ENCODE assay signal across 8 cellular contexts in the genomic region with DNA sequence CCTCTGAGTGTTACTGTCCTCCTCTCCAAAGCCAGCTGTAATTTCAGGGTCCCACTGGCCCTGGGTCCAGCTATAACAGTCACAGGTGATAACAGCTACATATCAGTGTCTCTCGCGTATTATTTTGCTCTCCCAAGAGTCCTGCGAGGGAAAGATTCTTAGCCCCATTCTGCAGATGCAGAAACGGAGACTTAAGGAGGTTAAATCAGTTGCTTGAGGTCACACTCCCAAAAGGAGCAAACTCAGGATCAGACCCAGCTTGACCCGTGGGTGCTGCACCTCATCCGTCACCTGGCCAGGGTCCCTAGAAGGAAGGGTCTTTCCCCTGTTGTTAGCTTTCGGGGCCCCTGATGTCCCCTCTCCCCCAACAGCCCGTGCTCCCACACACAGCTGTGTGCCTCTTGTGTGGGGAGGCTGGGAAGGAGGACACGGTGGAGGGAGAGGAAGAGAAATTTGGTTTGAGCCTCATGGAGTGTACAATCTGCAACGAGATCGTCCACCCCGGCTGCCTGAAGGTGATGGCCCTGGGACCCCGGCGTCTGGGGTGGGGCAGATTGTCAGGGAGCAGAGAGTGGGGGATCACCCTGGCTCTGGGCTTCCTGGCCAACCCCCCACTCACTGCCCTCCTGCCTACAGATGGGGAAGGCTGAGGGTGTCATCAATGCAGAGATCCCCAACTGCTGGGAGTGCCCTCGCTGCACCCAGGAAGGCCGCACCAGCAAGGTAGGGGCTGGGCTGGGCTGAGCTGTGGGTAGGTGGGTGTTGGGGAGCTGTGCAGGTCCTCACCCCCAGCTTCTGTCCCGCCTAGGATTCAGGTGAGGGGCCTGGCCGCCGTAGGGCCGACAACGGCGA. TPM values are rescaled to one million over a fixed set of nuclear protein-coding genes. Genes with fewer than 3 reads are reported as not detected.
DNase-seq lines count a peak whose midpoint lies in the region; ATAC-seq and TF ChIP-seq lines count a peak whose summit lies in the region.
"Had no signal": no experiment of that assay in that cellular context is flagged by ENCODE, and none has a peak within 500 bp of the region (broad histone marks: within the 10 kb centered on the region; RNA-seq: fewer than 3 reads in every experiment).

No MANE protein-coding gene starts in this region.

- CTCF ChIA-PET in activated CD8-positive, alpha-beta T cell treated with anti-CD3 and anti-CD28 coated beads, Interleukin-2, amount 10 ng/mL, durations not matched to agents 7 days and 5 days (lab: Charles Lee), result interaction anchor here (0.8 to 2.3 kb wide), 3 partner anchors 13 to 83 kb away, joined by 3 to 6 read pairs (median 4); no protein-coding TSS in a partner anchor

- TF ChIP-seq CTCF in cardiac muscle cell (IDR thresholded peaks at IDR 0.05; ENCODE audit: low read depth, low read length) (no peak), heart right ventricle (IDR thresholded peaks at IDR 0.05) (no peak), esophagus squamous epithelium (IDR thresholded peaks at IDR 0.05) (no peak)

- H3K27ac ChIP-seq in cardiac muscle cell (peak overlapping the region; percentile 66), heart right ventricle (peak overlapping the region in 2 of 10 donors; percentile 22 to 39), esophagus squamous epithelium (peak overlapping the region; percentile 14 to 76 (median 62)), temporal lobe (ENCODE audit: low read depth, low read length) (peak overlapping the region; percentile 5)
- H3K27ac ChIP-seq: thyroid gland had no signal

- 85 to 86% methylated on average over 22 of the region's 22 CpGs for WGBS in heart right ventricle, 2 donors
- WGBS in esophagus squamous epithelium, 2 donors, result 81 to 89% methylated on average over 14 to 19 of the region's 22 CpGs

- peaks cover 18% of the 10 kb centered on the region for H3K4me1 ChIP-seq in cardiac muscle cell (ENCODE audit: low read depth)
- peaks cover 0 to 25% (median 12%) of the 10 kb centered on the region in 9 donors for H3K4me1 ChIP-seq in heart right ventricle
- peaks cover 22 to 54% (median 25%) of the 10 kb centered on the region in 3 donors for H3K4me1 ChIP-seq in esophagus squamous epithelium

- H3K36me3 ChIP-seq in cardiac muscle cell (peaks cover 12% of the 10 kb centered on the region), heart right ventricle (peaks cover 0 to 56% (median 7%) of the 10 kb centered on the region in 9 donors), esophagus squamous epithelium (peaks cover 0 to 63% (median 18%) of the 10 kb centered on the region in 3 donors)

- H3K4me3 ChIP-seq in cardiac muscle cell (no peak overlapping the region), heart right ventricle (no peak overlapping the region), esophagus squamous epithelium (peak overlapping the region in 3 of 4 donors; percentile 24 to 38 (median 33))
- H3K4me3 ChIP-seq: thyroid gland had no signal

- H3K9me3 ChIP-seq in cardiac muscle cell (ENCODE audit: low read depth), result no peaks in the 10 kb centered on the region
- no peaks in the 10 kb centered on the region for H3K9me3 ChIP-seq in heart right ventricle
- H3K9me3 ChIP-seq in esophagus squamous epithelium, result no peaks in the 10 kb centered on the region
- H3K9me3 ChIP-seq: thyroid gland had no signal

- no peak overlapping the region for H3K27ac Mint-ChIP-seq in activated CD8-positive, alpha-beta T cell treated with anti-CD3 and anti-CD28 coated beads, Interleukin-2, amount 10 ng/mL, durations not matched to agents 7 days and 5 days

- POLR2A ChIA-PET in activated CD8-positive, alpha-beta T cell treated with anti-CD3 and anti-CD28 coated beads, Interleukin-2, amount 10 ng/mL, durations not matched to agents 7 days and 5 days (lab: Charles Lee), result interaction anchor here (1.1 kb wide), 1 partner anchor 174 kb away, joined by 3 read pairs; no protein-coding TSS in a partner anchor

- no peak overlapping the region for H3K4me3 Mint-ChIP-seq in activated CD8-positive, alpha-beta T cell treated with anti-CD3 and anti-CD28 coated beads, Interleukin-2, amount 10 ng/mL, durations not matched to agents 7 days and 5 days

- intact Hi-C loops in heart right ventricle (cut with DNase I), result no loop called here
- intact Hi-C loops in esophagus squamous epithelium (cut with DNase I), result no loop called here

- no peak for TF ChIP-seq POLR2A in esophagus squamous epithelium (IDR thresholded peaks at IDR 0.05)

- no peaks in the 10 kb centered on the region for H3K9me3 Mint-ChIP-seq in activated CD8-positive, alpha-beta T cell treated with anti-CD3 and anti-CD28 coated beads, Interleukin-2, amount 10 ng/mL, durations not matched to agents 7 days and 5 days (ENCODE audit: insufficient read depth)

- H3K27me3 Mint-ChIP-seq in activated CD8-positive, alpha-beta T cell treated with anti-CD3 and anti-CD28 coated beads, Interleukin-2, amount 10 ng/mL, durations not matched to agents 7 days and 5 days (ENCODE audit: low read depth), result no peaks in the 10 kb centered on the region
- H3K27me3 Mint-ChIP-seq: T-helper 17 cell had no signal

- no peak for DNase-seq in cardiac muscle cell (ENCODE audit: low read depth in 1 of 2, low spot score in 1 of 2)
- DNase-seq in heart right ventricle, result no peak
- no peak for DNase-seq in esophagus squamous epithelium (lab: John Stamatoyannopoulos, UW)
- no peak for DNase-seq in NCI-H146 treated with DMSO at 0.1 percent for 48 hours (lab: John Stamatoyannopoulos, UW; ENCODE audit: unreplicated experiment)
- DNase-seq in activated CD8-positive, alpha-beta T cell treated with anti-CD3 and anti-CD28 coated beads, Interleukin-2, amount 10 ng/mL, durations not matched to agents 7 days and 5 days, result no peak
- DNase-seq: T-helper 17 cell had no signal

- peaks cover 16% of the 10 kb centered on the region for H3K4me1 Mint-ChIP-seq in activated CD8-positive, alpha-beta T cell treated with anti-CD3 and anti-CD28 coated beads, Interleukin-2, amount 10 ng/mL, durations not matched to agents 7 days and 5 days (ENCODE audit: low read depth)

- H3K36me3 Mint-ChIP-seq in activated CD8-positive, alpha-beta T cell treated with anti-CD3 and anti-CD28 coated beads, Interleukin-2, amount 10 ng/mL, durations not matched to agents 7 days and 5 days (ENCODE audit: low read depth), result peaks cover 6% of the 10 kb centered on the region

- H3K27me3 ChIP-seq in cardiac muscle cell (no peaks in the 10 kb centered on the region), heart right ventricle (no peaks in the 10 kb centered on the region), esophagus squamous epithelium (no peaks in the 10 kb centered on the region)
- H3K27me3 ChIP-seq: thyroid gland had no signal

- no peak for ATAC-seq in heart right ventricle
- no peak for ATAC-seq in activated CD8-positive, alpha-beta T cell treated with anti-CD3 and anti-CD28 coated beads, Interleukin-2, amount 10 ng/mL, durations not matched to agents 7 days and 5 days

RNA-seq across cellular contexts. Expression of gene FBXL19, which starts 3.8 kb away (rescaled TPM):
- total RNA-seq in cardiac muscle cell (55.1 and 60.0 TPM in 2 replicates), heart right ventricle (1 to 10 TPM; 4.1 to 8.7 (median 5.8) TPM), esophagus squamous epithelium (10 to 100 TPM; 17.0 to 28.7 (median 25.1) TPM), temporal lobe (42.3 TPM)
- polyA plus RNA-seq in cardiac muscle cell (3.9 and 4.0 TPM in 2 replicates), heart right ventricle (10 to 100 TPM in 1 of 2 donors, 1 to 10 TPM in 1; 5.4 to 14.1 TPM)
- 10 to 100 TPM; 22.7 to 23.1 TPM for total RNA-seq in activated CD8-positive, alpha-beta T cell treated with anti-CD3 and anti-CD28 coated beads, Interleukin-2, amount 10 ng/mL, durations not matched to agents 7 days and 5 days

RNA-seq across cellular contexts. Expression of gene ORAI3, which starts 21.7 kb away (rescaled TPM):
- 88.5 and 123 TPM in 2 replicates for total RNA-seq in cardiac muscle cell
- 94.5 and 101 TPM in 2 replicates for polyA plus RNA-seq in cardiac muscle cell
- 10 to 100 TPM in 8 of 10 donors, 1 to 10 TPM in 2; 7.8 to 19.8 (median 11.4) TPM for total RNA-seq in heart right ventricle
- polyA plus RNA-seq in heart right ventricle, result 10 to 100 TPM; 10.1 to 15.4 TPM
- 10 to 100 TPM in 3 of 4 donors, 1 to 10 TPM in 1; 4.0 to 28.6 (median 18.0) TPM for total RNA-seq in esophagus squamous epithelium
- 2.7 TPM for total RNA-seq in temporal lobe
- total RNA-seq in activated CD8-positive, alpha-beta T cell treated with anti-CD3 and anti-CD28 coated beads, Interleukin-2, amount 10 ng/mL, durations not matched to agents 7 days and 5 days, result 10 to 100 TPM; 21.4 to 23.1 TPM

RNA-seq across cellular contexts. Expression of gene SETD1A, which starts 30.4 kb away (rescaled TPM):
- total RNA-seq in cardiac muscle cell, result 10.4 and 32.3 TPM in 2 replicates
- polyA plus RNA-seq in cardiac muscle cell, result 1.9 and 4.4 TPM in 2 replicates
- total RNA-seq in heart right ventricle, result 10 to 100 TPM in 2 of 10 donors, 1 to 10 TPM in 8; 7.5 to 11.4 (median 9.2) TPM
- polyA plus RNA-seq in heart right ventricle, result 10 to 100 TPM in 1 of 2 donors, 1 to 10 TPM in 1; 5.8 to 11.2 TPM
- total RNA-seq in esophagus squamous epithelium, result 1 to 10 TPM; 3.5 to 8.0 (median 5.4) TPM
- total RNA-seq in temporal lobe, result 3.4 TPM
- 10 to 100 TPM; 25.6 to 28.4 TPM for total RNA-seq in activated CD8-positive, alpha-beta T cell treated with anti-CD3 and anti-CD28 coated beads, Interleukin-2, amount 10 ng/mL, durations not matched to agents 7 days and 5 days

RNA-seq across cellular contexts. Expression of gene CTF1, which starts 30.7 kb away (rescaled TPM):
- total RNA-seq in cardiac muscle cell (4.9 and 5.0 TPM in 2 replicates), heart right ventricle (10 to 100 TPM in 9 of 10 donors, 1 to 10 TPM in 1; 8.6 to 28.2 (median 19.9) TPM), esophagus squamous epithelium (1 to 10 TPM in 3 of 4 donors, under 1 TPM in 1; 0.53 to 3.6 (median 1.8) TPM), temporal lobe (under 0.01 TPM)
- polyA plus RNA-seq in cardiac muscle cell (14.0 and 23.4 TPM in 2 replicates), heart right ventricle (10 to 100 TPM in 1 of 2 donors, 1 to 10 TPM in 1; 6.5 to 10.4 TPM)
- total RNA-seq in activated CD8-positive, alpha-beta T cell treated with anti-CD3 and anti-CD28 coated beads, Interleukin-2, amount 10 ng/mL, durations not matched to agents 7 days and 5 days, result under 1 TPM; 0.23 to 0.34 TPM

RNA-seq across cellular contexts. Expression of gene BCL7C, which starts 33.3 kb away (rescaled TPM):
- 39.8 and 53.0 TPM in 2 replicates for total RNA-seq in cardiac muscle cell
- 50.5 and 60.6 TPM in 2 replicates for polyA plus RNA-seq in cardiac muscle cell
- 10 to 100 TPM; 24.2 to 31.3 (median 27.0) TPM for total RNA-seq in heart right ventricle
- polyA plus RNA-seq in heart right ventricle, result 10 to 100 TPM; 30.5 to 68.8 TPM
- total RNA-seq in esophagus squamous epithelium, result 10 to 100 TPM; 16.2 to 41.4 (median 25.8) TPM
- total RNA-seq in temporal lobe, result 27.0 TPM
- 10 to 100 TPM; 30.3 to 34.5 TPM for total RNA-seq in activated CD8-positive, alpha-beta T cell treated with anti-CD3 and anti-CD28 coated beads, Interleukin-2, amount 10 ng/mL, durations not matched to agents 7 days and 5 days

Comparison
In these comparisons a context has a peak if more than half of its experiments do, and no peak if none do; other contexts are left out.
1. H3K4me3 ChIP-seq: peak in esophagus squamous epithelium (3 of 4); none in cardiac muscle cell (single experiment) and heart right ventricle (0 of 10).